2 cellular contexts compared by ENCODE assay signal in the genomic region with DNA sequence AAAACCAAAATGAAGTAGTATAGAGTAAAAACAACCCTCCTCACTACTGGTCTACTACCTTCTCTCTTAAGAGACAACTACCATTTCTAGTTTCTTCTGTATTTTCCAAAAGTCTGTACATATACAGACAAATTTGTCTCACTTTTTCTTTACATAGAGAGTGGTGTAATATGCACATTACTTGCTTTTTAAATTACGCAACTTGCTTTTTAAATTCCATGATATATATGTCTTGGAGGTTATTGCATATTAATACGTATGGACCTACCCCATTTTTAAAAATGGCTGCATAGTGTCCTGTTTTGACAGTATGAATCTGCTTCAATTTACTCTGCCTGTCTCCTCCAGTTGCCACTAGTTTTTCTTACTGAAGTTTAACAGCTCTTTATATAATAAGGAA.
TF ChIP-seq lines count a peak whose summit lies in the region.

No MANE protein-coding gene starts in this region.

TF ChIP-seq in HepG2, 621 proteins besides CTCF, POLR2A, EP300 and RAD21:
- TF ChIP-seq MXD1 (CRISPR knock-in tag; IDR thresholded peaks at IDR 0.05) (no peak), NFIC (IDR thresholded peaks at IDR 0.05; ENCODE audit: low read length) (no peak), CEBPB (IDR thresholded peaks at IDR 0.05; ENCODE audit: borderline replicate concordance, low read depth, low read length) (peak; percentile 79; the same call in 1 of the 2 replicates)

TF ChIP-seq in K562, 482 proteins besides CTCF, POLR2A, EP300 and RAD21:
- TF ChIP-seq CEBPG (CRISPR knock-in tag; IDR thresholded peaks at IDR 0.05) (no peak), CEBPG (tag; conservative IDR thresholded peaks at IDR 0.05 in 1 of 2, IDR thresholded peaks at IDR 0.05 in 1 of 2) (peak; percentile 30 to 68; a peak in 3 of 4 replicates), SUPT5H (IDR thresholded peaks at IDR 0.05) (no peak), CEBPB (tag; IDR thresholded peaks at IDR 0.05) (peak; percentile 79)
